Comparison of ENCODE assay signal across 14 cellular contexts in genomic region chr3:11391930-11392688, GRCh38.
DNase-seq lines count a peak whose midpoint lies in the region; ATAC-seq, FAIRE-seq and TF ChIP-seq lines count a peak whose summit lies in the region.
"Had no signal": no experiment of that assay in that cellular context is flagged by ENCODE, and none has a peak within 500 bp of the region (broad histone marks: within the 10 kb centered on the region; RNA-seq: fewer than 3 reads in every experiment).

No MANE protein-coding gene starts in this region.

- no peaks in the 10 kb centered on the region for H3K27me3 ChIP-seq in RWPE2 (ENCODE audit: insufficient read depth, poor library complexity, severe bottlenecking)
- no peaks in the 10 kb centered on the region for H3K27me3 ChIP-seq in endothelial cell of umbilical vein (ENCODE audit: control insufficient read depth in 2 of 2, insufficient read depth in 2 of 2, low read length in 2 of 2)
- H3K27me3 ChIP-seq in skeletal muscle satellite cell (ENCODE audit: control insufficient read depth, insufficient read depth, low read length): no peaks in the 10 kb centered on the region
- H3K27me3 ChIP-seq: gastroesophageal sphincter, suprapubic skin had no signal

- POLR2A ChIA-PET in endothelial cell of umbilical vein (lab: Charles Lee): interaction anchor here (0.7 kb wide), 2 partner anchors 64 to 198 kb away, joined by 3 to 4 read pairs; no protein-coding TSS in a partner anchor

- no peaks in the 10 kb centered on the region for H3K79me2 ChIP-seq in endothelial cell of umbilical vein (ENCODE audit: control insufficient read depth, insufficient read depth, low read length)

- H2AFZ ChIP-seq in endothelial cell of umbilical vein (ENCODE audit: low read depth, low read length): no peak overlapping the region

- BruUV-seq in endothelial cell of umbilical vein (replicated peaks; lab: Mats Ljungman, UMichigan): no TSS peak

- dilution Hi-C loops in endothelial cell of umbilical vein (cut with MboI; ENCODE audit: extremely low pct_ligation_motif_present, low sequenced_read_pairs): no loop called here

- CTCF ChIA-PET in endothelial cell of umbilical vein (lab: Charles Lee): interaction anchor here (0.6 to 4.5 kb wide), 8 partner anchors 10 to 530 kb away, joined by 3 to 21 read pairs (median 4); no protein-coding TSS in a partner anchor

- H3K4me2 ChIP-seq in endothelial cell of umbilical vein (ENCODE audit: insufficient read depth, low read length) (peak overlapping the region; percentile 28), skeletal muscle satellite cell (ENCODE audit: low read length) (peak overlapping the region; percentile 28)

- intact Hi-C loops in endothelial cell of umbilical vein (cut with micrococcal nuclease): no loop called here

- no peaks in the 10 kb centered on the region for H4K20me1 ChIP-seq in endothelial cell of umbilical vein (replicated peaks; ENCODE audit: control insufficient read depth, extremely low read depth, insufficient read depth, low read length)

- no peak for DNase-seq in GM19239 (ENCODE audit: insufficient read length, low spot score)
- DNase-seq in RWPE2 (ENCODE audit: low spot score): no peak
- DNase-seq in endothelial cell of umbilical vein (ENCODE audit: low read depth, low spot score): peak; percentile 42
- DNase-seq in T-helper 9 cell: no peak
- DNase-seq in retina: no peak
- no peak for DNase-seq in NCI-H1694 treated with DMSO at 0.1 percent for 48 hours (lab: John Stamatoyannopoulos, UW)
- DNase-seq: activated CD8-positive, alpha-beta memory T cell treated with anti-CD3 and anti-CD28 coated beads, Interleukin-2, amount 10 ng/mL, durations not matched to agents 7 days and 5 days; DMS79 treated with DMSO at 0.1 percent for 48 hours; NCI-H1048; NK-92 treated with Interleukin-12 subunit alpha and Interleukin-12 subunit beta, amount 100 ng/mL, for 24 hours had no signal

- no peak for TF ChIP-seq CTCF in RWPE2 (IDR thresholded peaks at IDR 0.05; ENCODE audit: poor library complexity, severe bottlenecking)
- TF ChIP-seq CTCF in endothelial cell of umbilical vein (IDR thresholded peaks at IDR 0.05; ENCODE audit: extremely low read depth in 1 of 2, insufficient read depth in 1 of 2, low read depth in 1 of 2, low read length in 2 of 2): no peak

- H3K9me3 ChIP-seq in RWPE2 (ENCODE audit: severe bottlenecking) (no peaks in the 10 kb centered on the region), endothelial cell of umbilical vein (replicated peaks; ENCODE audit: control insufficient read depth, insufficient read depth, low read length) (no peaks in the 10 kb centered on the region), skeletal muscle satellite cell (replicated peaks; ENCODE audit: low read length) (no peaks in the 10 kb centered on the region)
- H3K9me3 ChIP-seq: gastroesophageal sphincter, prostate gland, suprapubic skin had no signal

- peaks cover 22% of the 10 kb centered on the region for H3K4me1 ChIP-seq in RWPE2 (ENCODE audit: insufficient read depth, poor library complexity, severe bottlenecking)
- peaks cover 19% of the 10 kb centered on the region for H3K4me1 ChIP-seq in endothelial cell of umbilical vein (ENCODE audit: control insufficient read depth, extremely low read depth, insufficient read depth, low read length)
- peaks cover 29% of the 10 kb centered on the region for H3K4me1 ChIP-seq in skeletal muscle satellite cell (ENCODE audit: control insufficient read depth, insufficient read depth, low read length)
- H3K4me1 ChIP-seq: prostate gland had no signal

- no peaks in the 10 kb centered on the region for H3K9me1 ChIP-seq in endothelial cell of umbilical vein (replicated peaks; ENCODE audit: control insufficient read depth, extremely low read depth, insufficient read depth, low read length)

- no peak for TF ChIP-seq POLR2A in endothelial cell of umbilical vein (IDR thresholded peaks at IDR 0.05; ENCODE audit: low read depth, low read length)

- peaks cover 6% of the 10 kb centered on the region; the same call in 1 of the 2 replicates for H3K36me3 ChIP-seq in RWPE2 (ENCODE audit: low read depth)
- H3K36me3 ChIP-seq in endothelial cell of umbilical vein (ENCODE audit: control insufficient read depth in 2 of 2, extremely low read depth in 1 of 2, insufficient read depth in 2 of 2, low read length in 2 of 2): no peaks in the 10 kb centered on the region
- peaks cover 5% of the 10 kb centered on the region for H3K36me3 ChIP-seq in skeletal muscle satellite cell (ENCODE audit: insufficient read depth, low read length)
- H3K36me3 ChIP-seq: gastroesophageal sphincter, prostate gland, suprapubic skin had no signal

- ATAC-seq in RWPE2 (ENCODE audit: low read depth): peak; percentile 93
- ATAC-seq: activated CD8-positive, alpha-beta memory T cell treated with anti-CD3 and anti-CD28 coated beads, Interleukin-2, amount 10 ng/mL, durations not matched to agents 7 days and 5 days; gastroesophageal sphincter had no signal

- FAIRE-seq in GM19239 (lab: Jason Lieb, UNC) (peak; percentile 8), endothelial cell of umbilical vein (lab: Jason Lieb, UNC) (peak; percentile 92)

- peak overlapping the region; percentile 92 for H3K27ac ChIP-seq in RWPE2 (ENCODE audit: poor library complexity, severe bottlenecking)
- H3K27ac ChIP-seq in endothelial cell of umbilical vein (ENCODE audit: insufficient read depth, low read depth, low read length): peak overlapping the region; percentile 16
- H3K27ac ChIP-seq: gastroesophageal sphincter, prostate gland had no signal

- H3K4me3 ChIP-seq in RWPE2 (ENCODE audit: severe bottlenecking): no peak overlapping the region
- H3K4me3 ChIP-seq in endothelial cell of umbilical vein (replicated peaks in 1 of 3; ENCODE audit: insufficient read depth in 1 of 3, low read depth in 1 of 3, low read length in 3 of 3): no peak overlapping the region
- H3K4me3 ChIP-seq in skeletal muscle satellite cell (ENCODE audit: low read length): no peak overlapping the region
- H3K4me3 ChIP-seq: gastroesophageal sphincter, prostate gland, suprapubic skin had no signal

- H3K9ac ChIP-seq in endothelial cell of umbilical vein (replicated peaks; ENCODE audit: extremely low read depth, insufficient read depth, low read length): peak overlapping the region; percentile 4
- no peak overlapping the region for H3K9ac ChIP-seq in skeletal muscle satellite cell (ENCODE audit: low read depth, low read length)

TF ChIP-seq in endothelial cell of umbilical vein, 7 proteins besides CTCF, POLR2A, EP300 and RAD21:
- peak; percentile 62 for TF ChIP-seq GATA2 (IDR thresholded peaks at IDR 0.05; ENCODE audit: insufficient read depth, insufficient read length, low read depth, low read length)
- TF ChIP-seq JUN (IDR thresholded peaks at IDR 0.05; ENCODE audit: borderline replicate concordance, insufficient read depth, insufficient read length, low read depth): no peak
- no peak for TF ChIP-seq POLR2AphosphoS5 (IDR thresholded peaks at IDR 0.05; ENCODE audit: insufficient read depth, low read depth, low read length)
